In genomic region chr5:134524219-134524825, GRCh38 we compare ENCODE assay signal across 8 cellular contexts. TPM values are rescaled to one million over a fixed set of nuclear protein-coding genes. Genes with fewer than 3 reads are reported as not detected.
A peak's percentile ranks its signal among the peaks of the same experiment; 100 is the strongest.
DNase-seq lines count a peak whose midpoint lies in the region; ATAC-seq and TF ChIP-seq lines count a peak whose summit lies in the region.

No MANE protein-coding gene starts in this region.

- peak overlapping the region; percentile 87 for H4K91ac ChIP-seq in IMR-90 (ENCODE audit: insufficient read depth, low read depth, low read length)

- no TSS peak for BruUV-seq in IMR-90 (replicated peaks; lab: Mats Ljungman, UMichigan)

- H4K5ac ChIP-seq in IMR-90 (ENCODE audit: low read depth, low read length), result peak overlapping the region; percentile 99

- DNase-seq in DMS53 treated with DMSO at 0.1 percent for 48 hours (lab: John Stamatoyannopoulos, UW; ENCODE audit: unreplicated experiment) (peak; percentile 53), IMR-90 (peak; percentile 63), cardiac muscle cell (ENCODE audit: low read depth in 1 of 2, low spot score in 1 of 2) (peak; percentile 77 to 88), osteocyte (ENCODE audit: extremely low spot score, unreplicated experiment) (peak; percentile 86)
- DNase-seq in activated naive CD8-positive, alpha-beta T cell treated with anti-CD3 and anti-CD28 coated beads, Interleukin-2, amount 50 U/mL, for 24 hours, result peak; percentile 75

- peak overlapping the region; percentile 95 for H3K9ac ChIP-seq in IMR-90 (ENCODE audit: low read depth, low read length)
- peak overlapping the region; percentile 95 for H3K9ac ChIP-seq in SU-DHL-6 (ENCODE audit: low read length)

- intact Hi-C loops in IMR-90 (cut with micrococcal nuclease), result no loop called here

- POLR2A ChIA-PET in IMR-90 (lab: Charles Lee; ENCODE audit: unreplicated experiment), result interaction anchor here (0.6 to 1.2 kb wide), 6 partner anchors 7 to 144 kb away, joined by 3 to 9 read pairs (median 4); no protein-coding TSS in a partner anchor

- H3K36me3 Mint-ChIP-seq in activated naive CD8-positive, alpha-beta T cell treated with anti-CD3 and anti-CD28 coated beads, Interleukin-2, amount 50 U/mL, for 24 hours (ENCODE audit: low read depth), result no peaks in the 10 kb centered on the region
- no peaks in the 10 kb centered on the region for H3K36me3 Mint-ChIP-seq in osteocyte (ENCODE audit: unreplicated experiment)

- peak overlapping the region; percentile 85 to 98 for H4K8ac ChIP-seq in IMR-90 (ENCODE audit: low read depth in 2 of 2, low read length in 2 of 2)

- peaks cover 28% of the 10 kb centered on the region for H3F3A ChIP-seq in SU-DHL-6 (ENCODE audit: insufficient read depth)

- ATAC-seq in IMR-90 (ENCODE audit: low read depth), result peak; percentile 7
- ATAC-seq in activated naive CD8-positive, alpha-beta T cell treated with anti-CD3 and anti-CD28 coated beads, Interleukin-2, amount 50 U/mL, for 24 hours, result peak; percentile 11
- ATAC-seq in HG02623 (IDR thresholded peaks at IDR 0.05; ENCODE audit: unreplicated experiment), result no peak

- H3K9me2 ChIP-seq in SU-DHL-6 (replicated peaks; ENCODE audit: insufficient read depth, low read length), result no peaks in the 10 kb centered on the region

- dilution Hi-C loops in IMR-90 (cut with HindIII; ENCODE audit: low sequenced_read_pairs, unreplicated experiment), result no loop called here

- in situ Hi-C loops in IMR-90 (cut with MboI; ENCODE audit: low sequenced_read_pairs), result loop anchor here (10.0 kb wide), 1 partner anchor 110 kb away; the partner anchor contains the start of gene CDKN2AIPNL

- H3K27ac ChIP-seq in IMR-90 (ENCODE audit: insufficient read depth, low read length) (peak overlapping the region; percentile 94), SU-DHL-6 (ENCODE audit: low read depth, low read length) (peak overlapping the region; percentile 84), cardiac muscle cell (no peak overlapping the region), thymus (ENCODE audit: low read depth) (peak overlapping the region; percentile 100)

- H3K14ac ChIP-seq in IMR-90 (replicated peaks; ENCODE audit: low read depth, low read length), result peak overlapping the region; percentile 68

- TF ChIP-seq RAD21 in IMR-90 (IDR thresholded peaks at IDR 0.05; ENCODE audit: low read length), result peak; percentile 30

- peaks cover 31% of the 10 kb centered on the region for H3K4me1 Mint-ChIP-seq in activated naive CD8-positive, alpha-beta T cell treated with anti-CD3 and anti-CD28 coated beads, Interleukin-2, amount 50 U/mL, for 24 hours
- H3K4me1 Mint-ChIP-seq in osteocyte (ENCODE audit: unreplicated experiment), result peaks cover 17% of the 10 kb centered on the region

- H4K20me1 ChIP-seq in IMR-90 (ENCODE audit: insufficient read depth, low read length) (peaks cover 16% of the 10 kb centered on the region; the same call in 1 of the 2 replicates), SU-DHL-6 (ENCODE audit: low read depth, low read length) (no peaks in the 10 kb centered on the region)

- peak overlapping the region; percentile 26; the same call in 1 of the 3 replicates for H2BK15ac ChIP-seq in IMR-90 (ENCODE audit: low read depth, low read length)

- peak overlapping the region; percentile 75 for H3K56ac ChIP-seq in IMR-90 (ENCODE audit: extremely low read depth, insufficient read depth, low read length)

- TF ChIP-seq CTCF in IMR-90 (conservative IDR thresholded peaks at IDR 0.05; ENCODE audit: low read depth, low read length) (no peak), SU-DHL-6 (IDR thresholded peaks at IDR 0.05; ENCODE audit: insufficient read depth, low read length, poor library complexity, severe bottlenecking) (no peak), cardiac muscle cell (IDR thresholded peaks at IDR 0.05; ENCODE audit: low read depth, low read length) (peak; percentile 22), osteocyte (IDR thresholded peaks at IDR 0.05) (no peak)

- H3K27me3 ChIP-seq in IMR-90 (ENCODE audit: control insufficient read depth, insufficient read depth, low read length), result peaks cover 7% of the 10 kb centered on the region
- H3K27me3 ChIP-seq in SU-DHL-6 (ENCODE audit: low read length), result no peaks in the 10 kb centered on the region
- H3K27me3 ChIP-seq in cardiac muscle cell, result peaks cover 11% of the 10 kb centered on the region
- no peaks in the 10 kb centered on the region for H3K27me3 ChIP-seq in thymus (ENCODE audit: control insufficient read depth, insufficient read depth)

- H3K4me2 ChIP-seq in IMR-90 (ENCODE audit: low read depth, low read length), result peak overlapping the region; percentile 96
- peak overlapping the region; percentile 88 for H3K4me2 ChIP-seq in SU-DHL-6 (ENCODE audit: low read depth, low read length, poor library complexity, severe bottlenecking)

- H3K36me3 ChIP-seq in IMR-90 (ENCODE audit: control insufficient read depth, insufficient read depth, low read length), result no peaks in the 10 kb centered on the region
- H3K36me3 ChIP-seq in SU-DHL-6 (ENCODE audit: low read length), result no peaks in the 10 kb centered on the region
- no peaks in the 10 kb centered on the region for H3K36me3 ChIP-seq in cardiac muscle cell
- H3K36me3 ChIP-seq in thymus (ENCODE audit: control insufficient read depth, insufficient read depth), result no peaks in the 10 kb centered on the region

- no peaks in the 10 kb centered on the region for H3K9me3 Mint-ChIP-seq in activated naive CD8-positive, alpha-beta T cell treated with anti-CD3 and anti-CD28 coated beads, Interleukin-2, amount 50 U/mL, for 24 hours
- no peaks in the 10 kb centered on the region for H3K9me3 Mint-ChIP-seq in osteocyte (ENCODE audit: unreplicated experiment)

- peaks cover 26% of the 10 kb centered on the region for H3K79me2 ChIP-seq in SU-DHL-6 (ENCODE audit: insufficient read depth, low read length)

- TF ChIP-seq POLR2A in IMR-90 (IDR thresholded peaks at IDR 0.05; ENCODE audit: low read depth, low read length), result no peak

- peaks cover 2% of the 10 kb centered on the region for H3K27me3 Mint-ChIP-seq in activated naive CD8-positive, alpha-beta T cell treated with anti-CD3 and anti-CD28 coated beads, Interleukin-2, amount 50 U/mL, for 24 hours
- peaks cover 25% of the 10 kb centered on the region for H3K27me3 Mint-ChIP-seq in osteocyte (ENCODE audit: unreplicated experiment)

- H3K27ac Mint-ChIP-seq in activated naive CD8-positive, alpha-beta T cell treated with anti-CD3 and anti-CD28 coated beads, Interleukin-2, amount 50 U/mL, for 24 hours, result peak overlapping the region; percentile 96
- peak overlapping the region; percentile 88 for H3K27ac Mint-ChIP-seq in osteocyte (ENCODE audit: unreplicated experiment)

- no peaks in the 10 kb centered on the region for H3K9me3 ChIP-seq in IMR-90 (ENCODE audit: control insufficient read depth, insufficient read depth, low read length)
- no peaks in the 10 kb centered on the region for H3K9me3 ChIP-seq in SU-DHL-6 (ENCODE audit: insufficient read depth, low read length)
- H3K9me3 ChIP-seq in cardiac muscle cell (ENCODE audit: low read depth), result no peaks in the 10 kb centered on the region
- H3K9me3 ChIP-seq in thymus (ENCODE audit: control insufficient read depth), result no peaks in the 10 kb centered on the region

- WGBS in IMR-90 (ENCODE audit: extremely low coverage in 2 of 2, insufficient read length in 1 of 2), 2 experiments, result no CpG with 5 or more reads among the region's 43 CpGs
- under 1% methylated on average over 43 of the region's 43 CpGs for WGBS in thymus

- peak overlapping the region; percentile 88 for H2BK120ac ChIP-seq in IMR-90 (ENCODE audit: low read depth, low read length)

- H3K23ac ChIP-seq in IMR-90 (ENCODE audit: low read depth, low read length), result peak overlapping the region; percentile 44

- H3K4me3 ChIP-seq in IMR-90 (ENCODE audit: insufficient read depth, low read depth, low read length), result peak overlapping the region; percentile 62
- H3K4me3 ChIP-seq in SU-DHL-6 (ENCODE audit: insufficient read depth, low read length, poor library complexity, severe bottlenecking), result peak overlapping the region; percentile 86
- H3K4me3 ChIP-seq in cardiac muscle cell, result peak overlapping the region; percentile 73
- peak overlapping the region; percentile 89 for H3K4me3 ChIP-seq in thymus (ENCODE audit: low read length)

- H3K4me3 Mint-ChIP-seq in activated naive CD8-positive, alpha-beta T cell treated with anti-CD3 and anti-CD28 coated beads, Interleukin-2, amount 50 U/mL, for 24 hours, result peak overlapping the region; percentile 99
- H3K4me3 Mint-ChIP-seq in osteocyte (ENCODE audit: unreplicated experiment), result peak overlapping the region; percentile 88

- H3K4me1 ChIP-seq in IMR-90 (ENCODE audit: control insufficient read depth, insufficient read depth, low read length), result peaks cover 15% of the 10 kb centered on the region
- H3K4me1 ChIP-seq in cardiac muscle cell (ENCODE audit: low read depth), result no peaks in the 10 kb centered on the region
- H3K4me1 ChIP-seq in thymus (ENCODE audit: control insufficient read depth, insufficient read depth, low read length), result peaks cover 7% of the 10 kb centered on the region

- peak overlapping the region; percentile 92 for H2BK5ac ChIP-seq in IMR-90 (ENCODE audit: low read depth, low read length, poor library complexity, severe bottlenecking)

- peak overlapping the region; percentile 83 for H2AK9ac ChIP-seq in IMR-90 (replicated peaks; ENCODE audit: low read depth, low read length, poor library complexity)

- H2AK5ac ChIP-seq in IMR-90 (ENCODE audit: low read depth, low read length), result peak overlapping the region; percentile 91

- H3K9me1 ChIP-seq in IMR-90 (ENCODE audit: insufficient read depth, low read length), result peaks cover 10% of the 10 kb centered on the region

- CTCF ChIA-PET in IMR-90 (lab: Yijun Ruan, JAX), result no interaction called here

- peaks cover 15 to 20% of the 10 kb centered on the region in 2 experiments; a peak in 3 of 4 replicates for H3K79me1 ChIP-seq in IMR-90 (ENCODE audit: low read depth in 1 of 2, low read length in 2 of 2)

- H3K4ac ChIP-seq in IMR-90 (ENCODE audit: low read depth, low read length), result peak overlapping the region; percentile 84

- H3K18ac ChIP-seq in IMR-90 (ENCODE audit: low read depth, low read length), result peak overlapping the region; percentile 95

- H2AFZ ChIP-seq in IMR-90 (replicated peaks; ENCODE audit: low read length, poor library complexity), result peak overlapping the region; percentile 92
- peak overlapping the region; percentile 85 for H2AFZ ChIP-seq in SU-DHL-6 (ENCODE audit: low read depth, low read length, severe bottlenecking)

- H2BK20ac ChIP-seq in IMR-90 (ENCODE audit: low read depth, low read length), result 0 out of 2 replicates have a peak overlapping the region, but pooled peaks have one; percentile 3

TF ChIP-seq in IMR-90, 13 proteins besides CTCF, POLR2A, EP300 and RAD21 (continues in another document):
- TF ChIP-seq MAZ (IDR thresholded peaks at IDR 0.05; ENCODE audit: borderline replicate concordance, low read depth, low read length) (peak; percentile 22; the same call in 1 of the 2 replicates), CEBPB (IDR thresholded peaks at IDR 0.05; ENCODE audit: low read depth, low read length) (no peak), FOS (IDR thresholded peaks at IDR 0.05; ENCODE audit: low read depth, low read length) (no peak)

RNA-seq across cellular contexts. Expression of gene JADE2, which starts 1.1 kb away (rescaled TPM):
- total RNA-seq in IMR-90 (2012; rRNA removed), result 13.9 and 14.9 TPM in 2 replicates
- polyA plus RNA-seq in IMR-90 (2012; rRNA removed), result 13.3 and 16.7 TPM in 2 replicates
- polyA plus RNA-seq in IMR-90 (2012; cell fraction: cytosol; rRNA removed), result 10.0 and 16.8 TPM in 2 replicates
- 19.0 and 26.8 TPM in 2 replicates for polyA plus RNA-seq in IMR-90 (2012; cell fraction: nucleus; rRNA removed; ENCODE audit: low replicate concordance)
- total RNA-seq in cardiac muscle cell, result 12.9 and 17.8 TPM in 2 replicates
- polyA plus RNA-seq in cardiac muscle cell, result 2.8 and 11.3 TPM in 2 replicates
- total RNA-seq in osteocyte, result 26.6 and 32.4 TPM in 2 replicates
- polyA plus RNA-seq in thymus, result 14.1 TPM
